8 cellular contexts compared by ENCODE assay signal in the genomic region with DNA sequence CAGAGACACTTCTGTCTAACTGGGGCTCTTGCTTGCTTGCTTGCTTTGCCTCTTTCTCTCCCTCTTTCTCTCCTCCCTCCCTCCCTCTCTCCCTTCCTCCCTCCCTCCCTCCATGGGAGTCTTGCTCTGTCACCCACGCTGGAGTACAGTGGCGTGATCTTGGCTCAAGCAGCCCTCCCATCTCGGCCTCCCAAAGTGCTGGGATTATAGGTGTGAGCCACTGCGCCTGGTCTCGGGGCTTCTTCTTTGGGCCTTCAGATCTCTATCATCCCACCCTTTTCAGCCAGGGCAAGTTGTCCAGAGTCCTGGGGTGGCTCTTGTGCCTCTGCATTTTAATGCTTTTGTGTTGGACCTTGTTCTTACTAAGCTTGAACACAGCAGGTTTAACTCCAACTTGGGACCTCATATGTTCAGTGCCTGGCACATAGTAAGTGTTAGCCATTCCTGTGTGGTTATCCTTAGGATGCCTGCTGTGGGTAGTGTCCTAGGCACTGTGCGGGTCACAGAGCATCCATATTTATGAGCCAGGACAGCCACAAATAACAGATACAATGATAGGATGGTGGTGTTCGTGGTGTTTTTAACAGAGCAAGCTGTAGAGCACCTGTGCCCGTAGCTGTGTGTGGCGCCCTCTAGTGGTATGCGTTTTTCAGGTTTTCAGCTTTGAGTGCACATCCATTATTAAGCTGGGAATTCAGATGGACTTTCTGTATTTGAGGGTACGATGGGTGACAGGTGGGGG.
A peak's percentile ranks its signal among the peaks of the same experiment; 100 is the strongest.
DNase-seq lines count a peak whose midpoint lies in the region; ATAC-seq and FAIRE-seq lines count a peak whose summit lies in the region.

No MANE protein-coding gene starts in this region.

- H3K9me3 ChIP-seq in small intestine (ENCODE audit: control insufficient read depth, low read depth): no peaks in the 10 kb centered on the region

- H3K27me3 ChIP-seq in small intestine (ENCODE audit: control insufficient read depth in 2 of 2, insufficient read depth in 2 of 2, low read length in 2 of 2): no peaks in the 10 kb centered on the region

- H3K27ac ChIP-seq in small intestine (ENCODE audit: low read depth in 1 of 2, low read length in 1 of 2): peak overlapping the region in 1 of 2 donors; percentile 16

- peaks cover 4 to 21% of the 10 kb centered on the region in 2 donors for H3K36me3 ChIP-seq in small intestine (ENCODE audit: control insufficient read depth in 2 of 2, insufficient read depth in 2 of 2, low read length in 2 of 2)

- peak; percentile 9 for DNase-seq in DMS114 treated with DMSO at 0.1 percent for 48 hours (lab: John Stamatoyannopoulos, UW; ENCODE audit: unreplicated experiment)
- peak; percentile 18 to 50 for DNase-seq in Kasumi-1 (lab: John Stamatoyannopoulos, UW)
- peak in 4 of 5 donors; percentile 41 to 65 (median 55) for DNase-seq in T-helper 1 cell
- peak; percentile 44 for DNase-seq in amniotic stem cell (lab: John Stamatoyannopoulos, UW)
- peak; percentile 49 for DNase-seq in hepatic stellate cell (ENCODE audit: low spot score)
- peak; percentile 75 for DNase-seq in small intestine

- H3K4me3 ChIP-seq in small intestine (ENCODE audit: low read depth in 1 of 2, low read length in 2 of 2): no peak overlapping the region

- ATAC-seq in GM18868 (IDR thresholded peaks at IDR 0.05; ENCODE audit: unreplicated experiment): no peak
- ATAC-seq in GM19035 (IDR thresholded peaks at IDR 0.05; ENCODE audit: unreplicated experiment): no peak

- 43 to 51% (median 43%) methylated on average over 11 of the region's 11 CpGs for WGBS in small intestine, 3 donors

- H3K4me1 ChIP-seq in small intestine (ENCODE audit: control insufficient read depth in 2 of 2, insufficient read depth in 1 of 2, low read depth in 1 of 2, low read length in 1 of 2): peaks cover 0 to 5% of the 10 kb centered on the region in 2 donors

- FAIRE-seq in small intestine (lab: Jason Lieb, UNC): no peak

Comparison
In these comparisons a context has a peak if more than half of its experiments do, and no peak if none do; other contexts are left out.
1. DNase-seq: peak in every context shown above with its lines; median percentile 75 in small intestine; 55 in T-helper 1 cell; 49 in hepatic stellate cell; 44 in amniotic stem cell; 34 in Kasumi-1; 9 in DMS114 treated with DMSO at 0.1 percent for 48 hours.